ENCODE assay signal across 9 cellular contexts in genomic region chr12:31897791-31898503, GRCh38.
DNase-seq lines count a peak whose midpoint lies in the region; ATAC-seq, FAIRE-seq and TF ChIP-seq lines count a peak whose summit lies in the region.
"Had no signal": no experiment of that assay in that cellular context is flagged by ENCODE, and none has a peak within 500 bp of the region (broad histone marks: within the 10 kb centered on the region; RNA-seq: fewer than 3 reads in every experiment).

No MANE protein-coding gene starts in this region.

- WGBS in esophagus squamous epithelium, 2 donors, result 51 to 52% methylated on average over 8 to 10 of the region's 10 CpGs
- 61 to 69% (median 63%) methylated on average over 10 of the region's 10 CpGs for WGBS in small intestine, 3 donors

- no peaks in the 10 kb centered on the region for H3K27me3 Mint-ChIP-seq in CD4-positive, alpha-beta T cell

- H3K36me3 ChIP-seq in esophagus squamous epithelium (no peaks in the 10 kb centered on the region), small intestine (ENCODE audit: control insufficient read depth in 2 of 2, insufficient read depth in 2 of 2, low read length in 2 of 2) (no peaks in the 10 kb centered on the region)

- no peak for DNase-seq in CD4-positive, alpha-beta T cell
- peak; percentile 72 for DNase-seq in HT-29 (ENCODE audit: low spot score)
- DNase-seq in SHP77 (lab: John Stamatoyannopoulos, UW), result peak; percentile 22 to 51
- no peak for DNase-seq in esophagus squamous epithelium (lab: John Stamatoyannopoulos, UW)
- DNase-seq in small intestine, result no peak
- no peak for DNase-seq in occipital lobe (lab: John Stamatoyannopoulos, UW)
- DNase-seq in hippocampal formation (lab: John Stamatoyannopoulos, UW), result no peak

- H3K36me3 Mint-ChIP-seq in CD4-positive, alpha-beta T cell (ENCODE audit: low read depth), result peaks cover 50% of the 10 kb centered on the region

- peak overlapping the region; percentile 67 for H3K27ac ChIP-seq in CD4-positive, alpha-beta T cell (ENCODE audit: low read depth, low read length)
- peak overlapping the region in 3 of 4 donors; percentile 49 to 75 (median 60) for H3K27ac ChIP-seq in esophagus squamous epithelium
- peak overlapping the region; percentile 66 to 84 for H3K27ac ChIP-seq in small intestine (ENCODE audit: low read depth in 1 of 2, low read length in 1 of 2)

- no peak overlapping the region for H3K4me3 ChIP-seq in esophagus squamous epithelium
- no peak overlapping the region for H3K4me3 ChIP-seq in small intestine (ENCODE audit: low read depth in 1 of 2, low read length in 2 of 2)

- peaks cover 42% of the 10 kb centered on the region for H3K4me1 Mint-ChIP-seq in CD4-positive, alpha-beta T cell (ENCODE audit: low read depth)

- peak overlapping the region; percentile 93 for H3K27ac Mint-ChIP-seq in CD4-positive, alpha-beta T cell

- POLR2A ChIA-PET in CD4-positive, alpha-beta T cell (lab: Charles Lee), result interaction anchor here (3.0 to 3.6 kb wide), 2 partner anchors 23 to 62 kb away, joined by 29 to 99 read pairs; partner anchors contain the start of gene RESF1

- CTCF ChIA-PET in CD4-positive, alpha-beta T cell (lab: Charles Lee), result no interaction called here

- peaks cover 20% of the 10 kb centered on the region for H3K9me3 Mint-ChIP-seq in CD4-positive, alpha-beta T cell

- H3K4me3 Mint-ChIP-seq in CD4-positive, alpha-beta T cell, result peak overlapping the region; percentile 46

- H3K4me1 ChIP-seq in esophagus squamous epithelium (peaks cover 0 to 14% (median 12%) of the 10 kb centered on the region in 3 donors), small intestine (ENCODE audit: control insufficient read depth in 2 of 2, insufficient read depth in 1 of 2, low read depth in 1 of 2, low read length in 1 of 2) (peaks cover 0 to 11% of the 10 kb centered on the region in 2 donors)

- H3K9me3 ChIP-seq in CD4-positive, alpha-beta T cell (ENCODE audit: control insufficient read depth, low read length), result peaks cover 64% of the 10 kb centered on the region
- H3K9me3 ChIP-seq in esophagus squamous epithelium (no peaks in the 10 kb centered on the region), small intestine (ENCODE audit: control insufficient read depth, low read depth) (no peaks in the 10 kb centered on the region)

- FAIRE-seq in small intestine (lab: Jason Lieb, UNC), result no peak
- FAIRE-seq: bronchial epithelial cell had no signal

- no peaks in the 10 kb centered on the region for H3K27me3 ChIP-seq in CD4-positive, alpha-beta T cell (ENCODE audit: control insufficient read depth, insufficient read depth, low read length)
- H3K27me3 ChIP-seq in esophagus squamous epithelium, result no peaks in the 10 kb centered on the region
- H3K27me3 ChIP-seq in small intestine (ENCODE audit: control insufficient read depth in 2 of 2, insufficient read depth in 2 of 2, low read length in 2 of 2), result no peaks in the 10 kb centered on the region

- intact Hi-C loops in CD4-positive, alpha-beta T cell (cut with DNase I, micrococcal nuclease), result loop anchor here (2.0 to 10.0 kb wide), 5 partner anchors 59 to 243 kb away; partner anchors contain the start of genes ETFBKMT (in 2 of the 2) and RESF1 (in 1 of the 2)
- intact Hi-C loops in esophagus squamous epithelium (cut with DNase I), result no loop called here

- TF ChIP-seq POLR2A in esophagus squamous epithelium (IDR thresholded peaks at IDR 0.05), result no peak

- ATAC-seq in CD4-positive, alpha-beta T cell (ENCODE audit: poor library complexity), result no peak
- ATAC-seq in HG03460 (IDR thresholded peaks at IDR 0.05; ENCODE audit: unreplicated experiment), result no peak

- no peak for TF ChIP-seq CTCF in CD4-positive, alpha-beta T cell (IDR thresholded peaks at IDR 0.05)
- no peak for TF ChIP-seq CTCF in esophagus squamous epithelium (IDR thresholded peaks at IDR 0.05)

Comparison
In these comparisons a context has a peak if more than half of its experiments do, and no peak if none do; other contexts are left out.
1. DNase-seq: peak in HT-29 (single experiment) and SHP77 (2 of 2); none in CD4-positive, alpha-beta T cell (0 of 10), esophagus squamous epithelium (single experiment), small intestine (single experiment), occipital lobe (single experiment) and hippocampal formation (0 of 2).
2. Peak in every context shown above with its lines, with median percentiles within 50 percentile points of each other: H3K27ac ChIP-seq.